Comparison of ENCODE assay signal across 8 cellular contexts in the genomic region with DNA sequence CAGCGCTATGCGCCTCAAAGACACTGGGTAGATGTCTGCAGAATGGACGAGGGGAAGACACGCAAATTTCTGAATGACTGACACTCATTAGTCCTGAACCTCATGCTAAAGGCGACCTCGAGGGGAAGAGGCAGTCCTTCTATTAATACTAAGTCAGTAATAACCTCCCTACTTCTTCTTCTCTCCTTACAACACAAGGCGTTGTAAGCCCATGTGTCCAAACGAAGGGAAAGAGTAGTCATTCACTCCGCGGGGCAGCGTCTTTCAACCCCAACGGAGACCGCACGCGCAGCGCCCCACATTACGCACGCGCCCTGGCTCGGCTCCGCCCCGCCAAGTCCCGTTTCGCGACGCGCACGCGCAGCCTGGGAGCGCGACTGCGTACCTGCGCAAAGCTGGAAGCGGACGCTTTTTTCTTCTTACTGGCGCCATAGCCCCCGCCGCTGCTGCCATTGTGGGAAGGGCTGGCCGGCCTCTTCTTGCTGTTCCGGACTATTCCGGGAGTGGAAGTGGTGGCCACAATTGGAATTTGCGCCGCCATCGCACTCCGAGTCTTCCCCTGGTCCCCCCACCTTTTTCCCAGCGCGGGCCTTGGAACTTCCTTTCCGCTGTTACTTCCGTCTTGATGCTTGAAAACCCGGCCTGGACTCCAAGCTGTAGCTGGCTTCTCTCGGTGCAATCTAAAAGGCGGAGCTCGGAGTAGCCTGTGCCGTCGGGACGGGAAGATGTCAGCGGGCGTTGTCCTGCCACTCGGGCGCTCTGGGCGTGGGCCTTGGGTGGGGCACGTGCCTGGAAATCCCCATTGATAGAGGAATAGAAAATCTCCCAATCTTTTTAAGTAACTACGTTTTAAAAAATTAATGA. TPM values are rescaled to one million over a fixed set of nuclear protein-coding genes. Genes with fewer than 3 reads are reported as not detected.
DNase-seq lines count a peak whose midpoint lies in the region; ATAC-seq and TF ChIP-seq lines count a peak whose summit lies in the region.

A gene with protein sequence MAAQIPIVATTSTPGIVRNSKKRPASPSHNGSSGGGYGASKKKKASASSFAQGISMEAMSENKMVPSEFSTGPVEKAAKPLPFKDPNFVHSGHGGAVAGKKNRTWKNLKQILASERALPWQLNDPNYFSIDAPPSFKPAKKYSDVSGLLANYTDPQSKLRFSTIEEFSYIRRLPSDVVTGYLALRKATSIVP (minus strand): TSS at position 627 of the 864 bp plus-strand sequence. CDS start 86 bp downstream, at position 541.

- TF ChIP-seq CTCF in GM20000 (IDR thresholded peaks at IDR 0.05; ENCODE audit: extremely low read depth, missing control alignments) (no peak), lung (IDR thresholded peaks at IDR 0.05; ENCODE audit: control extremely low read depth, extremely low read depth) (no peak)

- no peaks in the 10 kb centered on the region for H3K9me3 ChIP-seq in ectodermal cell (ENCODE audit: control insufficient read depth, low read length)
- no peaks in the 10 kb centered on the region for H3K9me3 ChIP-seq in lung (ENCODE audit: control insufficient read depth in 2 of 2, insufficient read depth in 1 of 2, low read length in 1 of 2)

- H3K4me1 ChIP-seq in ectodermal cell (ENCODE audit: control insufficient read depth, insufficient read depth, low read length) (peaks cover 8% of the 10 kb centered on the region), lung (ENCODE audit: control insufficient read depth in 2 of 2, insufficient read depth in 2 of 2, low read length in 2 of 2) (peaks cover 4 to 14% of the 10 kb centered on the region in 2 donors)

- peak within 1 kb of the TSS; percentile 86 for H3K4me3 ChIP-seq in ectodermal cell (ENCODE audit: insufficient read depth, low read depth, low read length)
- H3K4me3 ChIP-seq in lung, result peak within 1 kb of the TSS; percentile 83

- ATAC-seq in lung (ENCODE audit: insufficient read depth, low FRiP score), result peak; percentile 97

- no peaks in the 10 kb centered on the region for H3K36me3 ChIP-seq in ectodermal cell (ENCODE audit: control insufficient read depth, insufficient read depth, low read length)
- H3K36me3 ChIP-seq in lung (ENCODE audit: control insufficient read depth in 2 of 2, insufficient read depth in 2 of 2, low read length in 2 of 2), result no peaks in the 10 kb centered on the region

- DNase-seq in COLO668 (lab: John Stamatoyannopoulos, UW; ENCODE audit: unreplicated experiment) (peak; percentile 98), GM20000 (ENCODE audit: low spot score) (peak; percentile 88), HS-5 (ENCODE audit: low read depth) (peak; percentile 74), NK-92 (lab: John Stamatoyannopoulos, UW; ENCODE audit: unreplicated experiment) (peak; percentile 35), lung (ENCODE audit: low spot score) (peak; percentile 91)
- DNase-seq in activated CD8-positive, alpha-beta memory T cell treated with anti-CD3 and anti-CD28 coated beads for 1 hour (ENCODE audit: extremely low read depth in 1 of 2, low read depth in 1 of 2), result peak; percentile 73 to 90
- peak; percentile 80 to 90 (median 88) for DNase-seq in stimulated activated CD4-positive, alpha-beta T cell treated with anti-CD3 and anti-CD28 coated beads, TNF-alpha, amount 100 ng/mL, for 24 hours (ENCODE audit: low read depth in 3 of 3)

- 1% methylated on average over 63 of the region's 63 CpGs for WGBS in ectodermal cell, 2 experiments
- 0 to 1% methylated on average over 63 of the region's 63 CpGs for WGBS in lung, 2 donors

- peak within 1 kb of the TSS; percentile 90 for H3K27ac ChIP-seq in ectodermal cell (ENCODE audit: insufficient read depth, low read depth, low read length, poor library complexity, severe bottlenecking)
- peak within 1 kb of the TSS; percentile 79 to 99 for H3K27ac ChIP-seq in lung (ENCODE audit: low read depth in 1 of 2, low read length in 1 of 2)

- H3K27me3 ChIP-seq in ectodermal cell (ENCODE audit: control insufficient read depth, insufficient read depth, low read length, poor library complexity, severe bottlenecking) (no peaks in the 10 kb centered on the region), lung (ENCODE audit: control insufficient read depth, insufficient read depth) (no peaks in the 10 kb centered on the region)

RNA-seq across cellular contexts. Expression of the gene that starts here (rescaled TPM):
- polyA plus RNA-seq in ectodermal cell (2013, experiment 1 of 4), result 35.6 TPM
- 39.5 TPM for polyA plus RNA-seq in ectodermal cell (2013, experiment 2 of 4)
- 27.8 TPM for polyA plus RNA-seq in ectodermal cell (2013, experiment 3 of 4)
- 33.0 TPM for polyA plus RNA-seq in ectodermal cell (2013, experiment 4 of 4)
- total RNA-seq in lung, result 10 to 100 TPM; 26.7 to 31.5 TPM
- polyA plus RNA-seq in lung, result 10 to 100 TPM; 31.5 to 35.6 TPM

Comparison
In these comparisons a context has a peak if more than half of its experiments do, and no peak if none do; other contexts are left out.
1. Peak in every context shown above with its lines: DNase-seq, ATAC-seq, H3K4me3 ChIP-seq and H3K27ac ChIP-seq.
2. DNase-seq: peak in every context shown above with its lines; median percentile 98 in COLO668; 91 in lung; 88 in GM20000; 88 in stimulated activated CD4-positive, alpha-beta T cell treated with anti-CD3 and anti-CD28 coated beads, TNF-alpha, amount 100 ng/mL, for 24 hours; 82 in activated CD8-positive, alpha-beta memory T cell treated with anti-CD3 and anti-CD28 coated beads for 1 hour; 74 in HS-5; 35 in NK-92.